In genomic region chr6:163530406-163530805, GRCh38 we compare ENCODE assay signal across 14 cellular contexts.
"Had no signal": no experiment of that assay in that cellular context is flagged by ENCODE, and none has a peak within 500 bp of the region (broad histone marks: within the 10 kb centered on the region; RNA-seq: fewer than 3 reads in every experiment).

No MANE protein-coding gene starts in this region.

- H3K27ac Mint-ChIP-seq: activated naive CD4-positive, alpha-beta T cell treated with anti-CD3 and anti-CD28 coated beads for 36 hours; activated T-helper 17 cell treated with anti-CD3 and anti-CD28 coated beads, Interleukin-2, amount 50 U/mL, for 72 hours; natural killer cell; T-helper 1 cell treated with Interleukin-12 subunit alpha and Interleukin-12 subunit beta and Interleukin-4 antibody, amounts not matched to agents 30 μg/mL and 1 μg/mL, for 36 hours had no signal

- H3K27ac ChIP-seq: lower lobe of right lung, thoracic aorta had no signal

- H3K4me3 ChIP-seq: lower lobe of right lung, thoracic aorta had no signal

- ATAC-seq: natural killer cell; stimulated activated naive CD8-positive, alpha-beta T cell treated with anti-CD3 and anti-CD28 coated beads, Interleukin-15, amount 100 ng/mL, for 72 hours had no signal

- H3K27me3 Mint-ChIP-seq: activated T-helper 17 cell treated with anti-CD3 and anti-CD28 coated beads, Interleukin-2, amount 50 U/mL, for 72 hours; progenitor cell of endocrine pancreas; stimulated activated naive CD8-positive, alpha-beta T cell treated with anti-CD3 and anti-CD28 coated beads, Interleukin-15, amount 100 ng/mL, for 72 hours had no signal

- DNase-seq: activated CD4-positive, alpha-beta T cell treated with anti-CD3 and anti-CD28 coated beads for 48 hours; activated naive CD4-positive, alpha-beta T cell treated with anti-CD3 and anti-CD28 coated beads for 36 hours; central memory CD4-positive, alpha-beta T cell; cortex of kidney; effector CD8-positive, alpha-beta T cell; hippocampal formation; lower lobe of right lung; natural killer cell; stimulated activated CD4-positive, alpha-beta T cell treated with anti-CD3 and anti-CD28 coated beads, Interleukin-4, amount 100 ng/mL, for 4 hours; stimulated activated naive CD8-positive, alpha-beta T cell treated with anti-CD3 and anti-CD28 coated beads, Interleukin-15, amount 100 ng/mL, for 72 hours had no signal

- H3K4me3 Mint-ChIP-seq: activated naive CD4-positive, alpha-beta T cell treated with anti-CD3 and anti-CD28 coated beads for 36 hours; activated T-helper 17 cell treated with anti-CD3 and anti-CD28 coated beads, Interleukin-2, amount 50 U/mL, for 72 hours; natural killer cell; stimulated activated naive CD8-positive, alpha-beta T cell treated with anti-CD3 and anti-CD28 coated beads, Interleukin-15, amount 100 ng/mL, for 72 hours; T-helper 1 cell treated with Interleukin-12 subunit alpha and Interleukin-12 subunit beta and Interleukin-4 antibody, amounts not matched to agents 30 μg/mL and 1 μg/mL, for 36 hours had no signal

- H3K36me3 Mint-ChIP-seq: natural killer cell had no signal

- H3K9me3 Mint-ChIP-seq: activated naive CD4-positive, alpha-beta T cell treated with anti-CD3 and anti-CD28 coated beads for 36 hours; activated T-helper 17 cell treated with anti-CD3 and anti-CD28 coated beads, Interleukin-2, amount 50 U/mL, for 72 hours; natural killer cell; stimulated activated naive CD8-positive, alpha-beta T cell treated with anti-CD3 and anti-CD28 coated beads, Interleukin-15, amount 100 ng/mL, for 72 hours; T-helper 1 cell treated with Interleukin-12 subunit alpha and Interleukin-12 subunit beta and Interleukin-4 antibody, amounts not matched to agents 30 μg/mL and 1 μg/mL, for 36 hours had no signal

- H3K36me3 ChIP-seq: thoracic aorta had no signal

- H3K9me3 ChIP-seq: lower lobe of right lung, thoracic aorta had no signal
